17 cellular contexts compared by ENCODE assay signal in the genomic region with DNA sequence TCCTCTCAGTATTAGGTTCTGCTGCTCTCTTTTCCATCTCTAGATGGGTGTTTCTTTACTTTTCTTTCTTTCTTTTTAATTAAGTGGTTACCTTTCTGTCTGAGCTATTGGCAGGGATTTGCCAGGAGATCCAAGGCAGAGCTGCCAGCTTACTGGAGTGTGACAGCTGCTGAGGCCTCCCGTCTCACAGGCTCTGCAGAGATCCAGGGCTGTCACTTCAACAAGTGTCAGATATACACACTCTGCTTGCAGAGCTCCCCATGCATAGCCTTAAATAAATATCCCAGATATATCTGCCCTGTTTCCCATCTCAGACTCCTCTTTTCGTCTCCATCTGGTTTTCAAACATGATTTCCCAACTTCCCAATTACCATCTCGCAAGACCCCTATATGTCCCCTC.
DNase-seq lines count a peak whose midpoint lies in the region; ATAC-seq and TF ChIP-seq lines count a peak whose summit lies in the region.
"Had no signal": no experiment of that assay in that cellular context is flagged by ENCODE, and none has a peak within 500 bp of the region (broad histone marks: within the 10 kb centered on the region; RNA-seq: fewer than 3 reads in every experiment).

No MANE protein-coding gene starts in this region.

- H3K9me3 ChIP-seq in hepatocyte (ENCODE audit: low read depth) = no peaks in the 10 kb centered on the region
- H3K9me3 ChIP-seq: psoas muscle, SK-N-SH, tibial nerve had no signal

- H3K4me3 Mint-ChIP-seq in T-helper 2 cell treated with Interferon-gamma antibody and Interleukin-4, amounts not matched to agents 5 μg/mL and 100 μg/mL, for 36 hours = no peak overlapping the region
- H3K4me3 Mint-ChIP-seq: HFFc6 had no signal

- peaks cover 8% of the 10 kb centered on the region for H3K27me3 Mint-ChIP-seq in T-helper 2 cell treated with Interferon-gamma antibody and Interleukin-4, amounts not matched to agents 5 μg/mL and 100 μg/mL, for 36 hours (ENCODE audit: low read depth)

- H3K4me2 ChIP-seq in hepatocyte = peak overlapping the region; percentile 15
- H3K4me2 ChIP-seq: SK-N-SH had no signal

- DNase-seq in NCI-H82 (lab: John Stamatoyannopoulos, UW) (peak; percentile 95), hepatocyte (ENCODE audit: low spot score) (no peak), SIG-M5 treated with dmso at 0.1 percent for 504 hours (lab: John Stamatoyannopoulos, UW; ENCODE audit: unreplicated experiment) (no peak), COR-L47 (lab: John Stamatoyannopoulos, UW) (no peak)
- no peak for DNase-seq in T-helper 2 cell treated with Interferon-gamma antibody and Interleukin-4, amounts not matched to agents 5 μg/mL and 100 μg/mL, for 36 hours (ENCODE audit: low spot score)
- DNase-seq: activated naive CD4-positive, alpha-beta T cell; brain microvascular endothelial cell; effector CD8-positive, alpha-beta T cell; HFFc6; MM.1S; psoas muscle; SK-N-SH; stimulated activated CD8-positive, alpha-beta memory T cell treated with anti-CD3 and anti-CD28 coated beads, Interleukin-4, amount 100 ng/mL, for 48 hours had no signal

- no peak overlapping the region for H3K27ac Mint-ChIP-seq in T-helper 2 cell treated with Interferon-gamma antibody and Interleukin-4, amounts not matched to agents 5 μg/mL and 100 μg/mL, for 36 hours
- H3K27ac Mint-ChIP-seq: HFFc6 had no signal

- TF ChIP-seq EP300 in Ishikawa (IDR thresholded peaks at IDR 0.05; ENCODE audit: borderline replicate concordance) = no peak

- peaks cover 42% of the 10 kb centered on the region for H3K4me1 ChIP-seq in hepatocyte (ENCODE audit: insufficient read depth)

- no peaks in the 10 kb centered on the region for H3K36me3 Mint-ChIP-seq in T-helper 2 cell treated with Interferon-gamma antibody and Interleukin-4, amounts not matched to agents 5 μg/mL and 100 μg/mL, for 36 hours (ENCODE audit: low read depth)

- no peak for TF ChIP-seq RAD21 in Ishikawa (IDR thresholded peaks at IDR 0.05; ENCODE audit: low read depth)

- no peaks in the 10 kb centered on the region for H3K4me1 Mint-ChIP-seq in T-helper 2 cell treated with Interferon-gamma antibody and Interleukin-4, amounts not matched to agents 5 μg/mL and 100 μg/mL, for 36 hours (ENCODE audit: low read depth)

- peaks cover 14% of the 10 kb centered on the region for H3K79me2 ChIP-seq in hepatocyte

- H3K27ac ChIP-seq in 22Rv1 = 0 out of 2 replicates have a peak overlapping the region, but pooled peaks have one; percentile 69
- H3K27ac ChIP-seq in hepatocyte = peak overlapping the region; percentile 10
- H3K27ac ChIP-seq: brain microvascular endothelial cell, psoas muscle had no signal

- no peak overlapping the region for H3K4me3 ChIP-seq in hepatocyte
- H3K4me3 ChIP-seq: psoas muscle, tibial nerve had no signal

- no peaks in the 10 kb centered on the region for H3K27me3 ChIP-seq in hepatocyte
- H3K27me3 ChIP-seq: brain microvascular endothelial cell, tibial nerve had no signal

- no peaks in the 10 kb centered on the region for H3K9me3 Mint-ChIP-seq in T-helper 2 cell treated with Interferon-gamma antibody and Interleukin-4, amounts not matched to agents 5 μg/mL and 100 μg/mL, for 36 hours
- H3K9me3 Mint-ChIP-seq: HFFc6 had no signal

- TF ChIP-seq CTCF in 22Rv1 (IDR thresholded peaks at IDR 0.05) (no peak), hepatocyte (IDR thresholded peaks at IDR 0.05; ENCODE audit: poor library complexity) (no peak)

- no peaks in the 10 kb centered on the region for H3K36me3 ChIP-seq in hepatocyte (replicated peaks; ENCODE audit: insufficient read depth, low read depth)
- H3K36me3 ChIP-seq: brain microvascular endothelial cell, tibial nerve had no signal

- 69% methylated on average over 3 of the region's 3 CpGs for WGBS in hepatocyte (ENCODE audit: low lambda C conversion rate, missing lambda C conversion rate)

- no peaks in the 10 kb centered on the region for H3K9me2 ChIP-seq in hepatocyte (replicated peaks; ENCODE audit: insufficient read depth)
- H3K9me2 ChIP-seq: SK-N-SH had no signal

- no peak overlapping the region for H2AFZ ChIP-seq in hepatocyte

- no peak for ATAC-seq in HG03108 (IDR thresholded peaks at IDR 0.05; ENCODE audit: unreplicated experiment)

- no peaks in the 10 kb centered on the region for H4K20me1 ChIP-seq in hepatocyte (ENCODE audit: insufficient read depth, poor library complexity, severe bottlenecking)

TF ChIP-seq in Ishikawa, 13 proteins besides CTCF, POLR2A, EP300 and RAD21:
- no peak for TF ChIP-seq YY1 (IDR thresholded peaks at IDR 0.05; ENCODE audit: low read depth)
- TF ChIP-seq FOXM1 (IDR thresholded peaks at IDR 0.05; ENCODE audit: borderline replicate concordance, low read depth) = no peak
- TF ChIP-seq TAF1 (IDR thresholded peaks at IDR 0.05; ENCODE audit: low read depth) = no peak
- TF ChIP-seq, protein P1, sequence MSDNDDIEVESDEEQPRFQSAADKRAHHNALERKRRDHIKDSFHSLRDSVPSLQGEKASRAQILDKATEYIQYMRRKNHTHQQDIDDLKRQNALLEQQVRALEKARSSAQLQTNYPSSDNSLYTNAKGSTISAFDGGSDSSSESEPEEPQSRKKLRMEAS (IDR thresholded peaks at IDR 0.05) = no peak
- no peak for TF ChIP-seq ZBTB7A (IDR thresholded peaks at IDR 0.05; ENCODE audit: low read depth)
- peak; percentile 71 for TF ChIP-seq NFIC (IDR thresholded peaks at IDR 0.05)
- TF ChIP-seq TCF12 (IDR thresholded peaks at IDR 0.05; ENCODE audit: low read depth) = peak; percentile 39; the same call in 1 of the 2 replicates
- TF ChIP-seq CREB1 (IDR thresholded peaks at IDR 0.05; ENCODE audit: low read depth) = no peak
- no peak for TF ChIP-seq EGR1 (IDR thresholded peaks at IDR 0.05)
- TF ChIP-seq CEBPB (IDR thresholded peaks at IDR 0.05) = no peak
- TF ChIP-seq, protein P2, sequence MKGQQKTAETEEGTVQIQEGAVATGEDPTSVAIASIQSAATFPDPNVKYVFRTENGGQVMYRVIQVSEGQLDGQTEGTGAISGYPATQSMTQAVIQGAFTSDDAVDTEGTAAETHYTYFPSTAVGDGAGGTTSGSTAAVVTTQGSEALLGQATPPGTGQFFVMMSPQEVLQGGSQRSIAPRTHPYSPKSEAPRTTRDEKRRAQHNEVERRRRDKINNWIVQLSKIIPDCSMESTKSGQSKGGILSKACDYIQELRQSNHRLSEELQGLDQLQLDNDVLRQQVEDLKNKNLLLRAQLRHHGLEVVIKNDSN (IDR thresholded peaks at IDR 0.05) = no peak
- TF ChIP-seq, protein P3, sequence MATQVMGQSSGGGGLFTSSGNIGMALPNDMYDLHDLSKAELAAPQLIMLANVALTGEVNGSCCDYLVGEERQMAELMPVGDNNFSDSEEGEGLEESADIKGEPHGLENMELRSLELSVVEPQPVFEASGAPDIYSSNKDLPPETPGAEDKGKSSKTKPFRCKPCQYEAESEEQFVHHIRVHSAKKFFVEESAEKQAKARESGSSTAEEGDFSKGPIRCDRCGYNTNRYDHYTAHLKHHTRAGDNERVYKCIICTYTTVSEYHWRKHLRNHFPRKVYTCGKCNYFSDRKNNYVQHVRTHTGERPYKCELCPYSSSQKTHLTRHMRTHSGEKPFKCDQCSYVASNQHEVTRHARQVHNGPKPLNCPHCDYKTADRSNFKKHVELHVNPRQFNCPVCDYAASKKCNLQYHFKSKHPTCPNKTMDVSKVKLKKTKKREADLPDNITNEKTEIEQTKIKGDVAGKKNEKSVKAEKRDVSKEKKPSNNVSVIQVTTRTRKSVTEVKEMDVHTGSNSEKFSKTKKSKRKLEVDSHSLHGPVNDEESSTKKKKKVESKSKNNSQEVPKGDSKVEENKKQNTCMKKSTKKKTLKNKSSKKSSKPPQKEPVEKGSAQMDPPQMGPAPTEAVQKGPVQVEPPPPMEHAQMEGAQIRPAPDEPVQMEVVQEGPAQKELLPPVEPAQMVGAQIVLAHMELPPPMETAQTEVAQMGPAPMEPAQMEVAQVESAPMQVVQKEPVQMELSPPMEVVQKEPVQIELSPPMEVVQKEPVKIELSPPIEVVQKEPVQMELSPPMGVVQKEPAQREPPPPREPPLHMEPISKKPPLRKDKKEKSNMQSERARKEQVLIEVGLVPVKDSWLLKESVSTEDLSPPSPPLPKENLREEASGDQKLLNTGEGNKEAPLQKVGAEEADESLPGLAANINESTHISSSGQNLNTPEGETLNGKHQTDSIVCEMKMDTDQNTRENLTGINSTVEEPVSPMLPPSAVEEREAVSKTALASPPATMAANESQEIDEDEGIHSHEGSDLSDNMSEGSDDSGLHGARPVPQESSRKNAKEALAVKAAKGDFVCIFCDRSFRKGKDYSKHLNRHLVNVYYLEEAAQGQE (IDR thresholded peaks at IDR 0.05; ENCODE audit: low read depth) = no peak
- no peak for TF ChIP-seq TEAD4 (IDR thresholded peaks at IDR 0.05)
TF ChIP-seq in Ishikawa: peak in this region for 2.
